ENCODE assay signal across 3 cellular contexts in the genomic region with DNA sequence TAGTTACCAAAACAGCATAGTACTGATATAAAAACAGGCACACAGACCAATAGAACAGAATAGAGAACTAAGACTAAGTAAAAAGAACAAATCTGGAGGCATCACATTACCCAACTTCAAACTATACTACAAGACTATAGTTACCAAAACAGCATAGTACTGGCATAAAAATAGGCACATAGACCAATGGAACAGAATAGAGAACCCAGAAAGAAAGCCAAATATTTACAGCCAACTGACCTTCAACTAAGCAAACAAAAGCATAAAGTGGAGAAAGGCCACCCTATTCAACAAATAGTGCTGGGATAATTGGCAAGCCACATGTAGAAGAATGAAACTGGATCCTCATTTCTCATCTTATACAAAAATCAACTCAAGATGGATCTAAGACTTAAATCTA.
DNase-seq lines count a peak whose midpoint lies in the region; ATAC-seq, FAIRE-seq and TF ChIP-seq lines count a peak whose summit lies in the region.
"Not testable (repeated sequence)": the region's sequence is repeated elsewhere in the genome, so short reads cannot be mapped to it uniquely, and the experiment has no call there.

No MANE protein-coding gene starts in this region.

- not testable (repeated sequence) for H3K4me2 ChIP-seq in A549; HepG2 (ENCODE audit: low read depth, low read length)

- H3K4me1 ChIP-seq in A549, result not testable (repeated sequence)
- peaks cover 56% of the 10 kb centered on the region for H3K4me1 ChIP-seq in HepG2 (ENCODE audit: insufficient read depth, low read length)

- not testable (repeated sequence) for BruUV-seq in HepG2 (replicated peaks; lab: Mats Ljungman, UMichigan)

- not testable (repeated sequence) for H3K27me3 ChIP-seq in HepG2 (ENCODE audit: control insufficient read depth in 1 of 2, insufficient read depth in 2 of 2, low read length in 2 of 2)

- H4K20me1 ChIP-seq in HepG2 (ENCODE audit: insufficient read depth, low read length), result not testable (repeated sequence)

- TF ChIP-seq POLR2A in A549 (IDR thresholded peaks at IDR 0.05; ENCODE audit: low read length); HepG2 (IDR thresholded peaks at IDR 0.05; ENCODE audit: insufficient read depth in 1 of 2, low read depth in 2 of 2, low read length in 2 of 2): not testable (repeated sequence)

- in situ Hi-C loops in HepG2 (cut with HindIII; ENCODE audit: extremely low pct_ligation_motif_present, low pct_unique_long_range_greater_than_20kb), result not testable (repeated sequence)

- ATAC-seq in A549, HepG2: not testable (repeated sequence)

- not testable (repeated sequence) for H3K4me3 ChIP-seq in A549; HepG2 (replicated peaks in 1 of 3; ENCODE audit: insufficient read depth in 1 of 3, low read depth in 2 of 3, low read length in 3 of 3)

- not testable (repeated sequence) for H3K79me2 ChIP-seq in HepG2 (ENCODE audit: insufficient read depth, low read length)

- not testable (repeated sequence) for H3K9me3 ChIP-seq in A549
- peaks cover 16% of the 10 kb centered on the region for H3K9me3 ChIP-seq in HepG2 (ENCODE audit: low read length)

- not testable (repeated sequence) for H3K9ac ChIP-seq in HepG2 (ENCODE audit: insufficient read depth, low read depth, low read length)

- DNase-seq in A549 (ENCODE audit: low read depth in 1 of 2, low spot score in 1 of 2); HepG2 (ENCODE audit: low spot score): not testable (repeated sequence)
- DNase-seq in DMS53 (lab: John Stamatoyannopoulos, UW), result peak; percentile 11

- not testable (repeated sequence) for H3K27ac ChIP-seq in A549; HepG2 (ENCODE audit: extremely low read length, insufficient read depth, low read length)

- H2AFZ ChIP-seq in HepG2 (ENCODE audit: low read length), result not testable (repeated sequence)

- TF ChIP-seq EP300 in A549 (IDR thresholded peaks at IDR 0.05); HepG2 (CRISPR knock-in tag; IDR thresholded peaks at IDR 0.05; ENCODE audit: borderline replicate concordance): not testable (repeated sequence)
- peak in 1 of 2 experiments; percentile 34; a peak in 1 of 4 replicates for TF ChIP-seq EP300 in HepG2 (IDR thresholded peaks at IDR 0.05; ENCODE audit: low read depth in 2 of 2, low read length in 2 of 2)

- FAIRE-seq in A549 (lab: Jason Lieb, UNC), result peak; percentile 32
- not testable (repeated sequence) for FAIRE-seq in HepG2 (lab: Jason Lieb, UNC)

- H3K36me3 ChIP-seq in HepG2 (replicated peaks in 1 of 2; ENCODE audit: control insufficient read depth in 1 of 2, insufficient read depth in 2 of 2, low read length in 2 of 2), result not testable (repeated sequence)

- intact Hi-C loops in HepG2 (cut with micrococcal nuclease; ENCODE audit: unreplicated experiment), result not testable (repeated sequence)

- TF ChIP-seq RAD21 in A549 (conservative IDR thresholded peaks at IDR 0.05 in 1 of 2, IDR thresholded peaks at IDR 0.05 in 1 of 2); HepG2 (CRISPR knock-in tag; IDR thresholded peaks at IDR 0.05): not testable (repeated sequence)

- CTCF ChIA-PET in A549 (lab: Yijun Ruan, JAX), result interaction anchor here (1.2 kb wide), 1 partner anchor 232 kb away, joined by 7 read pairs; no protein-coding TSS in a partner anchor
- CTCF ChIA-PET in HepG2 (lab: Yijun Ruan, JAX; ENCODE audit: low intra/inter-chr PET ratio, low total read pairs), result not testable (repeated sequence)

- TF ChIP-seq CTCF in A549 (IDR thresholded peaks at IDR 0.05); HepG2 (CRISPR knock-in tag; IDR thresholded peaks at IDR 0.05): not testable (repeated sequence)

- POLR2A ChIA-PET in A549 (lab: Yijun Ruan, JAX); HepG2 (lab: Yijun Ruan, JAX): not testable (repeated sequence)

TF ChIP-seq in HepG2, 621 proteins besides CTCF, POLR2A, EP300 and RAD21 (continues in another document):
- TF ChIP-seq, protein P1, sequence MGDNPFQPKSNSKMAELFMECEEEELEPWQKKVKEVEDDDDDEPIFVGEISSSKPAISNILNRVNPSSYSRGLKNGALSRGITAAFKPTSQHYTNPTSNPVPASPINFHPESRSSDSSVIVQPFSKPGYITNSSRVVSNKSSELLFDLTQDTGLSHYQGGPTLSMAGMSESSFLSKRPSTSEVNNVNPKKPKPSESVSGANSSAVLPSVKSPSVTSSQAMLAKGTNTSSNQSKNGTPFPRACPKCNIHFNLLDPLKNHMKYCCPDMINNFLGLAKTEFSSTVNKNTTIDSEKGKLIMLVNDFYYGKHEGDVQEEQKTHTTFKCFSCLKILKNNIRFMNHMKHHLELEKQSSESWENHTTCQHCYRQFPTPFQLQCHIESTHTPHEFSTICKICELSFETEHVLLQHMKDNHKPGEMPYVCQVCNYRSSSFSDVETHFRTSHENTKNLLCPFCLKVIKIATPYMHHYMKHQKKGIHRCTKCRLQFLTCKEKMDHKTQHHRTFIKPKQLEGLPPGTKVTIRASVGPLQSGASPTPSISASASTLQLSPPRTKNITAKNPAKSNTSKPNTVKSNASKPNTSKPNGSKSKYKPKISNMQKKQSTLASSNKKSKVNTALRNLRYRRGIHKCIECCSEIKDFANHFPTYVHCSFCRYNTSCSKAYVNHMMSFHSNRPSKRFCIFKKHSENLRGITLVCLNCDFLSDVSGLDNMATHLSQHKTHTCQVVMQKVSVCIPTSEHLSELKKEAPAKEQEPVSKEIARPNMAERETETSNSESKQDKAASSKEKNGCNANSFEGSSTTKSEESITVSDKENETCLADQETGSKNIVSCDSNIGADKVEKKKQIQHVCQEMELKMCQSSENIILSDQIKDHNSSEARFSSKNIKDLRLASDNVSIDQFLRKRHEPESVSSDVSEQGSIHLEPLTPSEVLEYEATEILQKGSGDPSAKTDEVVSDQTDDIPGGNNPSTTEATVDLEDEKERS (CRISPR knock-in tag; IDR thresholded peaks at IDR 0.05), result 0 out of 2 replicates have a peak, but pooled peaks have one; percentile 81
- peak; percentile 68; the same call in 1 of the 2 replicates for TF ChIP-seq POGZ (CRISPR knock-in tag; IDR thresholded peaks at IDR 0.05)
- TF ChIP-seq PAXIP1 (CRISPR knock-in tag; conservative IDR thresholded peaks at IDR 0.05), result peak; percentile 44; the same call in 1 of the 2 replicates
- TF ChIP-seq SOX5 (CRISPR knock-in tag; IDR thresholded peaks at IDR 0.05; ENCODE audit: borderline replicate concordance), result peak; percentile 47; the same call in 1 of the 2 replicates
- peak; percentile 91 for TF ChIP-seq RCOR2 (CRISPR knock-in tag; IDR thresholded peaks at IDR 0.05)
- TF ChIP-seq NCOA2 (CRISPR knock-in tag; IDR thresholded peaks at IDR 0.05), result peak; percentile 23; the same call in 1 of the 2 replicates
- 0 out of 2 replicates have a peak, but pooled peaks have one; percentile 9 for TF ChIP-seq ZNF331 (CRISPR knock-in tag; IDR thresholded peaks at IDR 0.05)
- TF ChIP-seq SAP130 (CRISPR knock-in tag; IDR thresholded peaks at IDR 0.05; ENCODE audit: low read depth), result peak; percentile 20; the same call in 1 of the 2 replicates
